8 cellular contexts compared by ENCODE assay signal in the genomic region with DNA sequence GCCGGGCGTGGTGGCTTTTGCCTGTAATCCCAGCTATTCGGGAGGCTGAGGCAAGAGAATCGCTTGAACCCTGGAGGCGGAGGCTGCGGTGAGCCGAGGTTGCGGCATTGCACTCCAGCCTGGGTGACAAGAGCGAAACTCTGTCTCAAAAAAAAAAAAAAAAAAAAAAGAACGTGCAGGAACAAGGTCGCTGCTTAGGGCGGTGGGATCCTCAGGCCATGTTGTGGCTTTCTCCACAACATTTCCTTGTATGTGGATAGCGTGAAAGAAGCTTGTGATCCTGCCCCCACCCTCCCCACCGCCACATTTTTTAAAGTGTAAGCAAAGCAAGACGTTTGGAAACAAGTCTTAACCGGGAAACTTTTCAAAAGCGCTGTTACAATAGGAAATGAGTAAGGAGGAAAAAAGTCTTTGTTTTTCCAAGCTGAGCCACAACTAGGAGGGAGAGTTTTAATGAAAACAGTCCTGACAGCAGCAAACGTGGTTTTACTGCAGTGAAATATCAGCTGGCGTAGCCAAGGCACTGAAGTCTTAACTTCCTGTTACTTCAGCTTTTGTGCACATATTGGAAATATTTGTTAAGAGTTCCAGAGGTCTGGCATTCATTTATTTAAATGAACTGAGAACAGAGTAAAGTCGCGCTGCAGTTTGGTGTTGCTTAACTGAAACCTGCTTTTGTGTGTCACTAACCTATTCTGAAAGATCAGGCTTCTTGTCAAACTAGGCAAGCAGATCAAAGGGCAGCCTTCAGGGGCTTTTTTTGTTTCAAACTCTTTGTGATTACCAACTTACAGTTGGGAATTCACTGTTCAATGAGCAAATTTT. TPM values are rescaled to one million over a fixed set of nuclear protein-coding genes. Genes with fewer than 3 reads are reported as not detected.
DNase-seq lines count a peak whose midpoint lies in the region; ATAC-seq and TF ChIP-seq lines count a peak whose summit lies in the region.

No MANE protein-coding gene starts in this region.

- H3K27me3 Mint-ChIP-seq in naive thymus-derived CD4-positive, alpha-beta T cell: no peaks in the 10 kb centered on the region

- H3K27ac ChIP-seq in esophagus (ENCODE audit: low read depth in 2 of 2, low read length in 1 of 2) (peak overlapping the region; percentile 99), urinary bladder (ENCODE audit: low read depth) (peak overlapping the region; percentile 100)
- peak overlapping the region; percentile 96 for H3K27ac ChIP-seq in naive thymus-derived CD4-positive, alpha-beta T cell (ENCODE audit: low read depth, low read length)

- H3K4me1 ChIP-seq in esophagus (ENCODE audit: control insufficient read depth in 2 of 2, insufficient read depth in 2 of 2, low read length in 1 of 2) (peaks cover 0 to 9% of the 10 kb centered on the region in 2 donors), urinary bladder (ENCODE audit: insufficient read depth) (no peaks in the 10 kb centered on the region)
- H3K4me1 ChIP-seq in naive thymus-derived CD4-positive, alpha-beta T cell (ENCODE audit: control insufficient read depth in 2 of 2, insufficient read depth in 2 of 2, low read length in 2 of 2): peaks cover 15 to 27% of the 10 kb centered on the region in 2 donors

- no peaks in the 10 kb centered on the region for H3K9me3 ChIP-seq in esophagus (ENCODE audit: control insufficient read depth in 2 of 2, insufficient read depth in 1 of 2, low read depth in 1 of 2, low read length in 1 of 2)
- H3K9me3 ChIP-seq in naive thymus-derived CD4-positive, alpha-beta T cell (ENCODE audit: control insufficient read depth in 2 of 3, low read length in 3 of 3): no peaks in the 10 kb centered on the region

- peak overlapping the region; percentile 92 to 100 (median 99) for H3K27ac Mint-ChIP-seq in naive thymus-derived CD4-positive, alpha-beta T cell

- no peak for TF ChIP-seq CTCF in GM10248 (IDR thresholded peaks at IDR 0.05; ENCODE audit: control extremely low read depth, extremely low read depth, low read depth, missing control alignments)

- CTCF ChIA-PET in naive thymus-derived CD4-positive, alpha-beta T cell (lab: Charles Lee): interaction anchor here (0.5 to 4.6 kb wide), 28 partner anchors 8 to 766 kb away, joined by 3 to 46 read pairs (median 5); no protein-coding TSS in a partner anchor
- CTCF ChIA-PET in GM10248 (lab: Yijun Ruan, JAX): interaction anchor here (0.8 to 4.1 kb wide), 26 partner anchors 9 to 212 kb away, joined by 3 to 23 read pairs (median 6); no protein-coding TSS in a partner anchor

- H3K9me3 Mint-ChIP-seq in naive thymus-derived CD4-positive, alpha-beta T cell: peaks cover 0 to under 1% (median 0%) of the 10 kb centered on the region in 11 donors

- no peaks in the 10 kb centered on the region for H3K27me3 ChIP-seq in esophagus (ENCODE audit: control insufficient read depth in 1 of 2, insufficient read depth in 2 of 2, low read length in 2 of 2)
- H3K27me3 ChIP-seq in naive thymus-derived CD4-positive, alpha-beta T cell (ENCODE audit: control insufficient read depth in 2 of 2, insufficient read depth in 2 of 2, low read length in 2 of 2): no peaks in the 10 kb centered on the region

- in situ Hi-C loops in KBM-7 (cut with MboI; ENCODE audit: low pct_unique_long_range_greater_than_20kb, low sequenced_read_pairs): no loop called here

- H3K4me3 Mint-ChIP-seq in naive thymus-derived CD4-positive, alpha-beta T cell: peak overlapping the region; percentile 85 to 96 (median 94)

- ATAC-seq in naive thymus-derived CD4-positive, alpha-beta T cell: no peak
- no peak for ATAC-seq in HG03439 (IDR thresholded peaks at IDR 0.05; ENCODE audit: unreplicated experiment)

- DNase-seq in Daoy (ENCODE audit: low read depth): peak; percentile 68
- DNase-seq in KBM-7: peak; percentile 63
- peak; percentile 31 to 55 for DNase-seq in activated CD4-positive, alpha-beta T cell treated with anti-CD3 and anti-CD28 coated beads, Interleukin-2, amount 50 U/mL, for 48 hours
- DNase-seq in naive thymus-derived CD4-positive, alpha-beta T cell: peak in 6 of 9 donors; percentile 24 to 77 (median 30)
- DNase-seq in GM10248 (ENCODE audit: extremely low spot score): no peak

- peaks cover 15 to 63% (median 29%) of the 10 kb centered on the region in 7 donors for H3K4me1 Mint-ChIP-seq in naive thymus-derived CD4-positive, alpha-beta T cell

- WGBS in esophagus, 2 donors: 11 to 13% methylated on average over 20 to 21 of the region's 21 CpGs
- 10% methylated on average over 21 of the region's 21 CpGs for WGBS in urinary bladder

- POLR2A ChIA-PET in naive thymus-derived CD4-positive, alpha-beta T cell (lab: Charles Lee): interaction anchor here (0.6 to 5.7 kb wide), 23 partner anchors 11 to 596 kb away, joined by 3 to 90 read pairs (median 5); a partner anchor contains a TSS
- POLR2A ChIA-PET in GM10248 (lab: Yijun Ruan, JAX): interaction anchor here (0.7 kb wide), 1 partner anchor 87 kb away, joined by 4 read pairs; no protein-coding TSS in a partner anchor

- H3K4me3 ChIP-seq in esophagus (ENCODE audit: low read depth in 1 of 2, low read length in 2 of 2) (peak overlapping the region; percentile 22 to 93), urinary bladder (ENCODE audit: low read depth, low read length) (peak overlapping the region; percentile 5)
- peak overlapping the region; percentile 48 for H3K4me3 ChIP-seq in naive thymus-derived CD4-positive, alpha-beta T cell (ENCODE audit: low read length)

- H3K36me3 ChIP-seq in esophagus (ENCODE audit: control insufficient read depth in 2 of 2, insufficient read depth in 2 of 2, low read length in 1 of 2) (peaks cover 4 to 5% of the 10 kb centered on the region in 2 donors), urinary bladder (ENCODE audit: insufficient read depth) (no peaks in the 10 kb centered on the region)
- peaks cover 0 to 20% (median 6%) of the 10 kb centered on the region in 3 experiments for H3K36me3 ChIP-seq in naive thymus-derived CD4-positive, alpha-beta T cell (ENCODE audit: control insufficient read depth in 2 of 3, insufficient read depth in 3 of 3, low read length in 3 of 3)

- peaks cover 8 to 20% (median 18%) of the 10 kb centered on the region in 5 donors for H3K36me3 Mint-ChIP-seq in naive thymus-derived CD4-positive, alpha-beta T cell

- intact Hi-C loops in naive thymus-derived CD4-positive, alpha-beta T cell (cut with micrococcal nuclease): loop anchor here (1.0 to 5.0 kb wide), 13 partner anchors 12 to 881 kb away; a partner anchor contains a TSS

RNA-seq across cellular contexts. Expression of a gene that starts 3.8 kb away (rescaled TPM):
- total RNA-seq in Daoy (2014; rRNA removed; shearing (Covaris generic)): 48.0 and 83.6 TPM in 2 replicates
- polyA plus RNA-seq in esophagus (10 to 100 TPM; 25.1 to 29.7 TPM), urinary bladder (64.0 TPM)
- 10 to 100 TPM; 15.4 to 88.7 (median 63.6) TPM for total RNA-seq in naive thymus-derived CD4-positive, alpha-beta T cell
- 10 to 100 TPM; 23.6 to 38.8 TPM for polyA plus RNA-seq in naive thymus-derived CD4-positive, alpha-beta T cell
- 82.6 TPM for total RNA-seq in urinary bladder

Comparison
In these comparisons a context has a peak if more than half of its experiments do, and no peak if none do; other contexts are left out.
1. H3K4me3 ChIP-seq: peak in every context shown above with its lines; median percentile 58 in esophagus; 48 in naive thymus-derived CD4-positive, alpha-beta T cell; 5 in urinary bladder.